In the genomic region with DNA sequence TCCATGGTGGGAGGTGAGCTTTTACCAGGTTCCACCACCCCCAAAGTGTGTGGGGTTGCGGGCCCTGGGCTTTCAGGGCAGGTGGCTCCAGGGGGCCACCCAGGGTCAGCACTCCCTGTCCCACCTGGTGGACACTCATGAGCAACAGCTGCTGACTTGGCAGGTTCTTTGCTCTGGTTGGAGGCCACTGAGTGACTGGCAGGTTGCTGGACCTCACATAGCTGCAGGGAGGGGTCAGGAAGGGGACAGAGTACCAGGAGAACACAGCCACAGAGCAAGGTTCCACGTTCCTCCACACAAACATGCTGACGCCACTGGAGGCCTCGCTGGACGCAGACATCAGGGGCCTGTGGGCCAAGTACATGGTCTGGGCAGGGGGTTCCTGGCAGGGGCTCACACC, we compare ENCODE assay signal across 2 cellular contexts.
A peak's percentile ranks its signal among the peaks of the same experiment; 100 is the strongest.
TF ChIP-seq lines count a peak whose summit lies in the region.

No MANE protein-coding gene starts in this region.

TF ChIP-seq in HEK293T, 16 proteins besides CTCF, POLR2A, EP300 and RAD21:
- TF ChIP-seq PKNOX1 (IDR thresholded peaks at IDR 0.05): 0 out of 2 replicates have a peak, but pooled peaks have one; percentile 16

TF ChIP-seq in HepG2, 621 proteins besides CTCF, POLR2A, EP300 and RAD21 (continued from another document):
- TF ChIP-seq, protein P1, sequence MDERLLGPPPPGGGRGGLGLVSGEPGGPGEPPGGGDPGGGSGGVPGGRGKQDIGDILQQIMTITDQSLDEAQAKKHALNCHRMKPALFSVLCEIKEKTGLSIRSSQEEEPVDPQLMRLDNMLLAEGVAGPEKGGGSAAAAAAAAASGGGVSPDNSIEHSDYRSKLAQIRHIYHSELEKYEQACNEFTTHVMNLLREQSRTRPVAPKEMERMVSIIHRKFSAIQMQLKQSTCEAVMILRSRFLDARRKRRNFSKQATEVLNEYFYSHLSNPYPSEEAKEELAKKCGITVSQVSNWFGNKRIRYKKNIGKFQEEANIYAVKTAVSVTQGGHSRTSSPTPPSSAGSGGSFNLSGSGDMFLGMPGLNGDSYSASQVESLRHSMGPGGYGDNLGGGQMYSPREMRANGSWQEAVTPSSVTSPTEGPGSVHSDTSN (CRISPR knock-in tag; IDR thresholded peaks at IDR 0.05): peak; percentile 64
